Comparison of ENCODE assay signal across 1 cellular context in genomic region chr19:2240881-2241760, GRCh38.
TF ChIP-seq lines count a peak whose summit lies in the region.

No MANE protein-coding gene starts in this region.

TF ChIP-seq in K562, 482 proteins besides CTCF, POLR2A, EP300 and RAD21:
- TF ChIP-seq CXXC5 (CRISPR knock-in tag; IDR thresholded peaks at IDR 0.05) = no peak
- TF ChIP-seq ZFP91 (CRISPR knock-in tag; IDR thresholded peaks at IDR 0.05) = 0 out of 2 replicates have a peak, but pooled peaks have one; percentile 2
- no peak for TF ChIP-seq ZNF785 (CRISPR knock-in tag; IDR thresholded peaks at IDR 0.05)
- TF ChIP-seq RBFOX2 (IDR thresholded peaks at IDR 0.05; ENCODE audit: low read depth, low read length) = peak; percentile 45
- TF ChIP-seq CREM (IDR thresholded peaks at IDR 0.05; ENCODE audit: low read depth) = no peak
TF ChIP-seq in K562: peak in this region for 2.
